In genomic region chr1:234861761-234862160, GRCh38 we compare ENCODE assay signal across 19 cellular contexts.
"Had no signal": no experiment of that assay in that cellular context is flagged by ENCODE, and none has a peak within 500 bp of the region (broad histone marks: within the 10 kb centered on the region; RNA-seq: fewer than 3 reads in every experiment).

No MANE protein-coding gene starts in this region.

- H3K36me3 Mint-ChIP-seq: activated naive CD8-positive, alpha-beta T cell treated with anti-CD3 and anti-CD28 coated beads for 36 hours; stimulated activated memory B cell treated with anti-CD40 and anti-IgM and Interleukin-4, amounts not matched to agents 10 μg/mL and 1 μg/mL and 100 μg/mL, for 72 hours had no signal

- ATAC-seq: activated CD4-positive, alpha-beta T cell treated with anti-CD3 and anti-CD28 coated beads for 36 hours; activated T-cell treated with anti-CD3 and anti-CD28 coated beads, Interleukin-2, amount 50 U/mL, for 72 hours; foreskin keratinocyte; left ventricle myocardium superior; right cardiac atrium; stimulated activated memory B cell treated with anti-CD40 and anti-IgM and Interleukin-4, amounts not matched to agents 10 μg/mL and 1 μg/mL and 100 μg/mL, for 72 hours had no signal

- H3K27ac ChIP-seq: foreskin keratinocyte had no signal

- H3K4me3 Mint-ChIP-seq: activated CD4-positive, alpha-beta memory T cell treated with anti-CD3 and anti-CD28 coated beads, Interleukin-2, amount 10 ng/mL, durations not matched to agents 7 days and 5 days; activated CD4-positive, alpha-beta T cell treated with anti-CD3 and anti-CD28 coated beads for 36 hours; activated naive CD8-positive, alpha-beta T cell treated with anti-CD3 and anti-CD28 coated beads for 36 hours; activated T-cell treated with anti-CD3 and anti-CD28 coated beads, Interleukin-2, amount 50 U/mL, for 72 hours; stimulated activated memory B cell treated with anti-CD40 and anti-IgM and Interleukin-4, amounts not matched to agents 10 μg/mL and 1 μg/mL and 100 μg/mL, for 72 hours had no signal

- FAIRE-seq: bronchial epithelial cell had no signal

- DNase-seq: activated CD4-positive, alpha-beta memory T cell treated with anti-CD3 and anti-CD28 coated beads, Interleukin-2, amount 10 ng/mL, durations not matched to agents 7 days and 5 days; activated CD4-positive, alpha-beta T cell treated with anti-CD3 and anti-CD28 coated beads for 36 hours; activated gamma-delta T cell treated with Interleukin-2 at 50 U/mL for 16 hours; activated naive CD8-positive, alpha-beta T cell treated with anti-CD3 and anti-CD28 coated beads for 36 hours; activated T-cell treated with anti-CD3 and anti-CD28 coated beads, Interleukin-2, amount 50 U/mL, for 72 hours; effector CD4-positive, alpha-beta T cell; foreskin keratinocyte; islet precursor cell; left ventricle myocardium superior; mesendoderm; naive B cell; right cardiac atrium; stimulated activated CD4-positive, alpha-beta T cell treated with anti-CD3 and anti-CD28 coated beads, Interleukin-1b, Interleukin-23, amount 100 ng/mL, for 48 hours; substantia nigra; SW 1271; T-helper 9 cell; trophoblast cell had no signal

- H3K27ac Mint-ChIP-seq: activated CD4-positive, alpha-beta memory T cell treated with anti-CD3 and anti-CD28 coated beads, Interleukin-2, amount 10 ng/mL, durations not matched to agents 7 days and 5 days; activated CD4-positive, alpha-beta T cell treated with anti-CD3 and anti-CD28 coated beads for 36 hours; activated naive CD8-positive, alpha-beta T cell treated with anti-CD3 and anti-CD28 coated beads for 36 hours; activated T-cell treated with anti-CD3 and anti-CD28 coated beads, Interleukin-2, amount 50 U/mL, for 72 hours; stimulated activated memory B cell treated with anti-CD40 and anti-IgM and Interleukin-4, amounts not matched to agents 10 μg/mL and 1 μg/mL and 100 μg/mL, for 72 hours had no signal

- H3K27me3 Mint-ChIP-seq: activated CD4-positive, alpha-beta memory T cell treated with anti-CD3 and anti-CD28 coated beads, Interleukin-2, amount 10 ng/mL, durations not matched to agents 7 days and 5 days; activated CD4-positive, alpha-beta T cell treated with anti-CD3 and anti-CD28 coated beads for 36 hours; activated naive CD8-positive, alpha-beta T cell treated with anti-CD3 and anti-CD28 coated beads for 36 hours; stimulated activated memory B cell treated with anti-CD40 and anti-IgM and Interleukin-4, amounts not matched to agents 10 μg/mL and 1 μg/mL and 100 μg/mL, for 72 hours had no signal
